11 cellular contexts compared by ENCODE assay signal in genomic region chr20:47607208-47607613, GRCh38.
A peak's percentile ranks its signal among the peaks of the same experiment; 100 is the strongest.
DNase-seq lines count a peak whose midpoint lies in the region; ATAC-seq, FAIRE-seq and TF ChIP-seq lines count a peak whose summit lies in the region.
"Had no signal": no experiment of that assay in that cellular context is flagged by ENCODE, and none has a peak within 500 bp of the region (broad histone marks: within the 10 kb centered on the region; RNA-seq: fewer than 3 reads in every experiment).

No MANE protein-coding gene starts in this region.

- H3K9me2 ChIP-seq in SU-DHL-6 (replicated peaks; ENCODE audit: insufficient read depth, low read length) = no peaks in the 10 kb centered on the region

- no TSS peak for BruUV-seq in endothelial cell of umbilical vein (replicated peaks; lab: Mats Ljungman, UMichigan)

- H3K9me3 Mint-ChIP-seq in activated naive CD4-positive, alpha-beta T cell treated with anti-CD3 and anti-CD28 coated beads for 36 hours = no peaks in the 10 kb centered on the region
- no peaks in the 10 kb centered on the region for H3K9me3 Mint-ChIP-seq in stimulated activated naive CD8-positive, alpha-beta T cell treated with anti-CD3 and anti-CD28 coated beads, Interleukin-15, amount 100 ng/mL, for 72 hours

- H3K4me2 ChIP-seq in SU-DHL-6 (ENCODE audit: low read depth, low read length, poor library complexity, severe bottlenecking) = no peak overlapping the region
- H3K4me2 ChIP-seq in endothelial cell of umbilical vein (ENCODE audit: insufficient read depth, low read length) = peak overlapping the region; percentile 63

- peak; percentile 38 for ATAC-seq in stimulated activated naive CD8-positive, alpha-beta T cell treated with anti-CD3 and anti-CD28 coated beads, Interleukin-15, amount 100 ng/mL, for 72 hours
- ATAC-seq in HG03045 (IDR thresholded peaks at IDR 0.05; ENCODE audit: unreplicated experiment) = no peak
- ATAC-seq: left ventricle myocardium superior had no signal

- no peaks in the 10 kb centered on the region for H3K27me3 Mint-ChIP-seq in activated naive CD4-positive, alpha-beta T cell treated with anti-CD3 and anti-CD28 coated beads for 36 hours (ENCODE audit: low read depth)
- H3K27me3 Mint-ChIP-seq in stimulated activated naive CD8-positive, alpha-beta T cell treated with anti-CD3 and anti-CD28 coated beads, Interleukin-15, amount 100 ng/mL, for 72 hours = no peaks in the 10 kb centered on the region

- dilution Hi-C loops in endothelial cell of umbilical vein (cut with MboI; ENCODE audit: extremely low pct_ligation_motif_present, low sequenced_read_pairs) = no loop called here

- H4K20me1 ChIP-seq in SU-DHL-6 (ENCODE audit: low read depth, low read length) = peaks cover 90% of the 10 kb centered on the region
- H4K20me1 ChIP-seq in endothelial cell of umbilical vein (replicated peaks; ENCODE audit: control insufficient read depth, extremely low read depth, insufficient read depth, low read length) = no peaks in the 10 kb centered on the region

- peaks cover 88% of the 10 kb centered on the region for H3K4me1 Mint-ChIP-seq in activated naive CD4-positive, alpha-beta T cell treated with anti-CD3 and anti-CD28 coated beads for 36 hours (ENCODE audit: low read depth)
- peaks cover 95% of the 10 kb centered on the region for H3K4me1 Mint-ChIP-seq in stimulated activated naive CD8-positive, alpha-beta T cell treated with anti-CD3 and anti-CD28 coated beads, Interleukin-15, amount 100 ng/mL, for 72 hours

- H3K27ac ChIP-seq in SU-DHL-6 (ENCODE audit: low read depth, low read length) = peak overlapping the region; percentile 6; the same call in 1 of the 2 replicates
- peak overlapping the region; percentile 36 for H3K27ac ChIP-seq in endothelial cell of umbilical vein (ENCODE audit: insufficient read depth, low read depth, low read length)

- FAIRE-seq in endothelial cell of umbilical vein (lab: Jason Lieb, UNC) = peak; percentile 54

- intact Hi-C loops in activated naive CD4-positive, alpha-beta T cell treated with anti-CD3 and anti-CD28 coated beads for 36 hours (cut with micrococcal nuclease) = no loop called here
- intact Hi-C loops in endothelial cell of umbilical vein (cut with micrococcal nuclease) = loop anchor here (1.0 kb wide), 1 partner anchor 39 kb away; no protein-coding TSS in a partner anchor

- no peak for TF ChIP-seq POLR2A in endothelial cell of umbilical vein (IDR thresholded peaks at IDR 0.05; ENCODE audit: low read depth, low read length)

- H3K4me3 ChIP-seq in SU-DHL-6 (ENCODE audit: insufficient read depth, low read length, poor library complexity, severe bottlenecking) = no peak overlapping the region
- H3K4me3 ChIP-seq in endothelial cell of umbilical vein (replicated peaks in 1 of 3; ENCODE audit: insufficient read depth in 1 of 3, low read depth in 1 of 3, low read length in 3 of 3) = no peak overlapping the region
- H3K4me3 ChIP-seq: HAP-1 had no signal

- H3K27me3 ChIP-seq in SU-DHL-6 (ENCODE audit: low read length) (no peaks in the 10 kb centered on the region), endothelial cell of umbilical vein (ENCODE audit: control insufficient read depth in 2 of 2, insufficient read depth in 2 of 2, low read length in 2 of 2) (no peaks in the 10 kb centered on the region)

- peak overlapping the region; percentile 95 for H3K27ac Mint-ChIP-seq in activated naive CD4-positive, alpha-beta T cell treated with anti-CD3 and anti-CD28 coated beads for 36 hours
- H3K27ac Mint-ChIP-seq in stimulated activated naive CD8-positive, alpha-beta T cell treated with anti-CD3 and anti-CD28 coated beads, Interleukin-15, amount 100 ng/mL, for 72 hours = peak overlapping the region; percentile 94 to 99

- CTCF ChIA-PET in activated naive CD4-positive, alpha-beta T cell treated with anti-CD3 and anti-CD28 coated beads for 36 hours (lab: Charles Lee) = no interaction called here
- CTCF ChIA-PET in endothelial cell of umbilical vein (lab: Charles Lee) = interaction anchor here (1.0 kb wide), 1 partner anchor 223 kb away, joined by 4 read pairs; no protein-coding TSS in a partner anchor

- no peak overlapping the region for H2AFZ ChIP-seq in SU-DHL-6 (ENCODE audit: low read depth, low read length, severe bottlenecking)
- H2AFZ ChIP-seq in endothelial cell of umbilical vein (ENCODE audit: low read depth, low read length) = no peak overlapping the region

- H3K9ac ChIP-seq in SU-DHL-6 (ENCODE audit: low read length) = no peak overlapping the region
- H3K9ac ChIP-seq in endothelial cell of umbilical vein (replicated peaks; ENCODE audit: extremely low read depth, insufficient read depth, low read length) = no peak overlapping the region

- H3F3A ChIP-seq in SU-DHL-6 (ENCODE audit: insufficient read depth) = peaks cover 73% of the 10 kb centered on the region

- no peaks in the 10 kb centered on the region for H3K9me1 ChIP-seq in endothelial cell of umbilical vein (replicated peaks; ENCODE audit: control insufficient read depth, extremely low read depth, insufficient read depth, low read length)

- H3K36me3 Mint-ChIP-seq in activated naive CD4-positive, alpha-beta T cell treated with anti-CD3 and anti-CD28 coated beads for 36 hours (ENCODE audit: low read depth) = peaks cover 23% of the 10 kb centered on the region

- peaks cover 41% of the 10 kb centered on the region for H3K4me1 ChIP-seq in endothelial cell of umbilical vein (ENCODE audit: control insufficient read depth, extremely low read depth, insufficient read depth, low read length)

- no peak for TF ChIP-seq CTCF in SU-DHL-6 (IDR thresholded peaks at IDR 0.05; ENCODE audit: insufficient read depth, low read length, poor library complexity, severe bottlenecking)
- TF ChIP-seq CTCF in endothelial cell of umbilical vein (IDR thresholded peaks at IDR 0.05; ENCODE audit: extremely low read depth in 1 of 2, insufficient read depth in 1 of 2, low read depth in 1 of 2, low read length in 2 of 2) = no peak

- peaks cover 100% of the 10 kb centered on the region for H3K79me2 ChIP-seq in SU-DHL-6 (ENCODE audit: insufficient read depth, low read length)
- peaks cover 37% of the 10 kb centered on the region for H3K79me2 ChIP-seq in endothelial cell of umbilical vein (ENCODE audit: control insufficient read depth, insufficient read depth, low read length)

- DNase-seq in activated naive CD4-positive, alpha-beta T cell treated with anti-CD3 and anti-CD28 coated beads for 36 hours = no peak
- DNase-seq in activated naive CD4-positive, alpha-beta T cell treated with anti-CD3 and anti-CD28 coated beads, Interleukin-2, amount 50 U/mL, for 16 hours = no peak
- peak; percentile 68 for DNase-seq in endothelial cell of umbilical vein (ENCODE audit: low read depth, low spot score)
- DNase-seq in stimulated activated naive CD8-positive, alpha-beta T cell treated with anti-CD3 and anti-CD28 coated beads, Interleukin-15, amount 100 ng/mL, for 72 hours = no peak
- DNase-seq in NCI-H345 treated with DMSO at 0.1 percent for 48 hours (lab: John Stamatoyannopoulos, UW; ENCODE audit: unreplicated experiment) = no peak
- no peak for DNase-seq in Kasumi-1 (lab: John Stamatoyannopoulos, UW)
- DNase-seq: activated CD4-positive, alpha-beta T cell treated with anti-CD3 and anti-CD28 coated beads, Interleukin-2, amount 50 U/mL, for 48 hours; left ventricle myocardium superior had no signal

- H3K36me3 ChIP-seq in SU-DHL-6 (ENCODE audit: low read length) = peaks cover 45% of the 10 kb centered on the region
- H3K36me3 ChIP-seq in endothelial cell of umbilical vein (ENCODE audit: control insufficient read depth in 2 of 2, extremely low read depth in 1 of 2, insufficient read depth in 2 of 2, low read length in 2 of 2) = no peaks in the 10 kb centered on the region
- H3K36me3 ChIP-seq: HAP-1 had no signal

- POLR2A ChIA-PET in endothelial cell of umbilical vein (lab: Charles Lee) = no interaction called here

- H3K9me3 ChIP-seq in SU-DHL-6 (ENCODE audit: insufficient read depth, low read length) = no peaks in the 10 kb centered on the region
- H3K9me3 ChIP-seq in endothelial cell of umbilical vein (replicated peaks; ENCODE audit: control insufficient read depth, insufficient read depth, low read length) = no peaks in the 10 kb centered on the region
- H3K9me3 ChIP-seq: HAP-1 had no signal

- H3K4me3 Mint-ChIP-seq in activated naive CD4-positive, alpha-beta T cell treated with anti-CD3 and anti-CD28 coated beads for 36 hours = peak overlapping the region; percentile 8
- H3K4me3 Mint-ChIP-seq in stimulated activated naive CD8-positive, alpha-beta T cell treated with anti-CD3 and anti-CD28 coated beads, Interleukin-15, amount 100 ng/mL, for 72 hours = peak overlapping the region; percentile 29 to 75

TF ChIP-seq in endothelial cell of umbilical vein, 7 proteins besides CTCF, POLR2A, EP300 and RAD21:
- TF ChIP-seq FOS (IDR thresholded peaks at IDR 0.05; ENCODE audit: borderline replicate concordance, insufficient read depth, low read length) = peak; percentile 70
- no peak for TF ChIP-seq MYC (IDR thresholded peaks at IDR 0.05; ENCODE audit: low read depth, low read length)
- TF ChIP-seq, protein P1, sequence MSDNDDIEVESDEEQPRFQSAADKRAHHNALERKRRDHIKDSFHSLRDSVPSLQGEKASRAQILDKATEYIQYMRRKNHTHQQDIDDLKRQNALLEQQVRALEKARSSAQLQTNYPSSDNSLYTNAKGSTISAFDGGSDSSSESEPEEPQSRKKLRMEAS (IDR thresholded peaks at IDR 0.05; ENCODE audit: insufficient read depth, insufficient read length) = no peak
- no peak for TF ChIP-seq POLR2AphosphoS5 (IDR thresholded peaks at IDR 0.05; ENCODE audit: insufficient read depth, low read depth, low read length)
- TF ChIP-seq EZH2 (IDR thresholded peaks at IDR 0.05; ENCODE audit: borderline replicate concordance, low read depth, low read length, severe bottlenecking) = no peak
- TF ChIP-seq GATA2 (IDR thresholded peaks at IDR 0.05; ENCODE audit: insufficient read depth, insufficient read length, low read depth, low read length) = peak; percentile 80
- no peak for TF ChIP-seq JUN (IDR thresholded peaks at IDR 0.05; ENCODE audit: borderline replicate concordance, insufficient read depth, insufficient read length, low read depth)
